1 cellular context compared by ENCODE assay signal in the genomic region with DNA sequence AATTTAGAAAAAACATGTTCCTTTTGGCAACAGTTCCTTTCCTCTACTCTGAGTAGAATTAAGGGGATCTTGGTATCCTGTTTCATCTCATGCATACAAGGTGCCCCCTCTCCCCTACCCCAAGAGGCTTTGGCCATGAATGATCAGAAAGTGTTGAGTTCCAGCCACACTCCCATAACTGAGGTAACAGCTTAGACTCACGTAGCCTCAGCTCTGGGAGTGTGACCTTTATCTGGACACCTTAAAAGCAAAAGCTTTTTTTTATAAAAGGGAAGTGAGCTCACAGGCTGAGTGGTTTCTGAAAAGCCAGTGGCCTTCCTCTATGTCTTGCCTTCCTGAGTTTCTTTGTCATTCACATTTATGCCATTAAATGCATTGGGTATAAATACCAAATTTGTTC.
TF ChIP-seq lines count a peak whose summit lies in the region.

No MANE protein-coding gene starts in this region.

TF ChIP-seq in GM23338, 12 proteins besides CTCF, POLR2A, EP300 and RAD21 (continued from another document):
- TF ChIP-seq, protein P1, sequence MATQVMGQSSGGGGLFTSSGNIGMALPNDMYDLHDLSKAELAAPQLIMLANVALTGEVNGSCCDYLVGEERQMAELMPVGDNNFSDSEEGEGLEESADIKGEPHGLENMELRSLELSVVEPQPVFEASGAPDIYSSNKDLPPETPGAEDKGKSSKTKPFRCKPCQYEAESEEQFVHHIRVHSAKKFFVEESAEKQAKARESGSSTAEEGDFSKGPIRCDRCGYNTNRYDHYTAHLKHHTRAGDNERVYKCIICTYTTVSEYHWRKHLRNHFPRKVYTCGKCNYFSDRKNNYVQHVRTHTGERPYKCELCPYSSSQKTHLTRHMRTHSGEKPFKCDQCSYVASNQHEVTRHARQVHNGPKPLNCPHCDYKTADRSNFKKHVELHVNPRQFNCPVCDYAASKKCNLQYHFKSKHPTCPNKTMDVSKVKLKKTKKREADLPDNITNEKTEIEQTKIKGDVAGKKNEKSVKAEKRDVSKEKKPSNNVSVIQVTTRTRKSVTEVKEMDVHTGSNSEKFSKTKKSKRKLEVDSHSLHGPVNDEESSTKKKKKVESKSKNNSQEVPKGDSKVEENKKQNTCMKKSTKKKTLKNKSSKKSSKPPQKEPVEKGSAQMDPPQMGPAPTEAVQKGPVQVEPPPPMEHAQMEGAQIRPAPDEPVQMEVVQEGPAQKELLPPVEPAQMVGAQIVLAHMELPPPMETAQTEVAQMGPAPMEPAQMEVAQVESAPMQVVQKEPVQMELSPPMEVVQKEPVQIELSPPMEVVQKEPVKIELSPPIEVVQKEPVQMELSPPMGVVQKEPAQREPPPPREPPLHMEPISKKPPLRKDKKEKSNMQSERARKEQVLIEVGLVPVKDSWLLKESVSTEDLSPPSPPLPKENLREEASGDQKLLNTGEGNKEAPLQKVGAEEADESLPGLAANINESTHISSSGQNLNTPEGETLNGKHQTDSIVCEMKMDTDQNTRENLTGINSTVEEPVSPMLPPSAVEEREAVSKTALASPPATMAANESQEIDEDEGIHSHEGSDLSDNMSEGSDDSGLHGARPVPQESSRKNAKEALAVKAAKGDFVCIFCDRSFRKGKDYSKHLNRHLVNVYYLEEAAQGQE (IDR thresholded peaks at IDR 0.05; ENCODE audit: unreplicated experiment): no peak
- TF ChIP-seq, protein P2, sequence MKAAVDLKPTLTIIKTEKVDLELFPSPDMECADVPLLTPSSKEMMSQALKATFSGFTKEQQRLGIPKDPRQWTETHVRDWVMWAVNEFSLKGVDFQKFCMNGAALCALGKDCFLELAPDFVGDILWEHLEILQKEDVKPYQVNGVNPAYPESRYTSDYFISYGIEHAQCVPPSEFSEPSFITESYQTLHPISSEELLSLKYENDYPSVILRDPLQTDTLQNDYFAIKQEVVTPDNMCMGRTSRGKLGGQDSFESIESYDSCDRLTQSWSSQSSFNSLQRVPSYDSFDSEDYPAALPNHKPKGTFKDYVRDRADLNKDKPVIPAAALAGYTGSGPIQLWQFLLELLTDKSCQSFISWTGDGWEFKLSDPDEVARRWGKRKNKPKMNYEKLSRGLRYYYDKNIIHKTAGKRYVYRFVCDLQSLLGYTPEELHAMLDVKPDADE (IDR thresholded peaks at IDR 0.05): no peak
- TF ChIP-seq POLR2AphosphoS5 (IDR thresholded peaks at IDR 0.05; ENCODE audit: low read depth) (no peak), NANOG (IDR thresholded peaks at IDR 0.05; ENCODE audit: borderline replicate concordance) (no peak), ZNF331 (CRISPR knock-in tag; IDR thresholded peaks at IDR 0.05; ENCODE audit: low read depth) (no peak), JUNB (IDR thresholded peaks at IDR 0.05; ENCODE audit: unreplicated experiment) (no peak), ZNF114 (CRISPR knock-in tag; IDR thresholded peaks at IDR 0.05) (no peak), STAT1 (IDR thresholded peaks at IDR 0.05; ENCODE audit: unreplicated experiment) (no peak), EZH2phosphoT487 (IDR thresholded peaks at IDR 0.05; ENCODE audit: unreplicated experiment) (no peak)
- TF ChIP-seq, protein P3, sequence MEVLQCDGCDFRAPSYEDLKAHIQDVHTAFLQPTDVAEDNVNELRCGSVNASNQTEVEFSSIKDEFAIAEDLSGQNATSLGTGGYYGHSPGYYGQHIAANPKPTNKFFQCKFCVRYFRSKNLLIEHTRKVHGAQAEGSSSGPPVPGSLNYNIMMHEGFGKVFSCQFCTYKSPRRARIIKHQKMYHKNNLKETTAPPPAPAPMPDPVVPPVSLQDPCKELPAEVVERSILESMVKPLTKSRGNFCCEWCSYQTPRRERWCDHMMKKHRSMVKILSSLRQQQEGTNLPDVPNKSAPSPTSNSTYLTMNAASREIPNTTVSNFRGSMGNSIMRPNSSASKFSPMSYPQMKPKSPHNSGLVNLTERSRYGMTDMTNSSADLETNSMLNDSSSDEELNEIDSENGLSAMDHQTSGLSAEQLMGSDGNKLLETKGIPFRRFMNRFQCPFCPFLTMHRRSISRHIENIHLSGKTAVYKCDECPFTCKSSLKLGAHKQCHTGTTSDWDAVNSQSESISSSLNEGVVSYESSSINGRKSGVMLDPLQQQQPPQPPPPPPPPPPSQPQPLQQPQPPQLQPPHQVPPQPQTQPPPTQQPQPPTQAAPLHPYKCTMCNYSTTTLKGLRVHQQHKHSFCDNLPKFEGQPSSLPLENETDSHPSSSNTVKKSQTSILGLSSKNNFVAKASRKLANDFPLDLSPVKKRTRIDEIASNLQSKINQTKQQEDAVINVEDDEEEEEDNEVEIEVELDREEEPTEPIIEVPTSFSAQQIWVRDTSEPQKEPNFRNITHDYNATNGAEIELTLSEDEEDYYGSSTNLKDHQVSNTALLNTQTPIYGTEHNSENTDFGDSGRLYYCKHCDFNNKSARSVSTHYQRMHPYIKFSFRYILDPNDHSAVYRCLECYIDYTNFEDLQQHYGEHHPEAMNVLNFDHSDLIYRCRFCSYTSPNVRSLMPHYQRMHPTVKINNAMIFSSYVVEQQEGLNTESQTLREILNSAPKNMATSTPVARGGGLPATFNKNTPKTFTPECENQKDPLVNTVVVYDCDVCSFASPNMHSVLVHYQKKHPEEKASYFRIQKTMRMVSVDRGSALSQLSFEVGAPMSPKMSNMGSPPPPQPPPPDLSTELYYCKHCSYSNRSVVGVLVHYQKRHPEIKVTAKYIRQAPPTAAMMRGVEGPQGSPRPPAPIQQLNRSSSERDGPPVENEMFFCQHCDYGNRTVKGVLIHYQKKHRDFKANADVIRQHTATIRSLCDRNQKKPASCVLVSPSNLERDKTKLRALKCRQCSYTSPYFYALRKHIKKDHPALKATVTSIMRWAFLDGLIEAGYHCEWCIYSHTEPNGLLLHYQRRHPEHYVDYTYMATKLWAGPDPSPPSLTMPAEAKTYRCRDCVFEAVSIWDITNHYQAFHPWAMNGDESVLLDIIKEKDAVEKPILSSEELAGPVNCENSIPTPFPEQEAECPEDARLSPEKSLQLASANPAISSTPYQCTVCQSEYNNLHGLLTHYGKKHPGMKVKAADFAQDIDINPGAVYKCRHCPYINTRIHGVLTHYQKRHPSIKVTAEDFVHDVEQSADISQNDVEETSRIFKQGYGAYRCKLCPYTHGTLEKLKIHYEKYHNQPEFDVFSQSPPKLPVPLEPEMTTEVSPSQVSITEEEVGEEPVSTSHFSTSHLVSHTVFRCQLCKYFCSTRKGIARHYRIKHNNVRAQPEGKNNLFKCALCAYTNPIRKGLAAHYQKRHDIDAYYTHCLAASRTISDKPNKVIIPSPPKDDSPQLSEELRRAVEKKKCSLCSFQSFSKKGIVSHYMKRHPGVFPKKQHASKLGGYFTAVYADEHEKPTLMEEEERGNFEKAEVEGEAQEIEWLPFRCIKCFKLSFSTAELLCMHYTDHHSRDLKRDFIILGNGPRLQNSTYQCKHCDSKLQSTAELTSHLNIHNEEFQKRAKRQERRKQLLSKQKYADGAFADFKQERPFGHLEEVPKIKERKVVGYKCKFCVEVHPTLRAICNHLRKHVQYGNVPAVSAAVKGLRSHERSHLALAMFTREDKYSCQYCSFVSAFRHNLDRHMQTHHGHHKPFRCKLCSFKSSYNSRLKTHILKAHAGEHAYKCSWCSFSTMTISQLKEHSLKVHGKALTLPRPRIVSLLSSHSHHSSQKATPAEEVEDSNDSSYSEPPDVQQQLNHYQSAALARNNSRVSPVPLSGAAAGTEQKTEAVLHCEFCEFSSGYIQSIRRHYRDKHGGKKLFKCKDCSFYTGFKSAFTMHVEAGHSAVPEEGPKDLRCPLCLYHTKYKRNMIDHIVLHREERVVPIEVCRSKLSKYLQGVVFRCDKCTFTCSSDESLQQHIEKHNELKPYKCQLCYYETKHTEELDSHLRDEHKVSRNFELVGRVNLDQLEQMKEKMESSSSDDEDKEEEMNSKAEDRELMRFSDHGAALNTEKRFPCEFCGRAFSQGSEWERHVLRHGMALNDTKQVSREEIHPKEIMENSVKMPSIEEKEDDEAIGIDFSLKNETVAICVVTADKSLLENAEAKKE (CRISPR knock-in tag; IDR thresholded peaks at IDR 0.05): no peak
